Comparison of ENCODE assay signal across 1 cellular context in genomic region chr6:14601490-14601889, GRCh38.
TF ChIP-seq lines count a peak whose summit lies in the region.

No MANE protein-coding gene starts in this region.

TF ChIP-seq in GM23338, 12 proteins besides CTCF, POLR2A, EP300 and RAD21 (continued from another document):
- no peak for TF ChIP-seq ZNF462 (CRISPR knock-in tag; IDR thresholded peaks at IDR 0.05)
